7 cellular contexts compared by ENCODE assay signal in genomic region chr14:59942296-59942862, GRCh38. TPM values are rescaled to one million over a fixed set of nuclear protein-coding genes. Genes with fewer than 3 reads are reported as not detected.
"Had no signal": no experiment of that assay in that cellular context is flagged by ENCODE, and none has a peak within 500 bp of the region (broad histone marks: within the 10 kb centered on the region; RNA-seq: fewer than 3 reads in every experiment).

No MANE protein-coding gene starts in this region.

RNA-seq across cellular contexts. Expression of gene LRRC9, which starts 22.4 kb away (rescaled TPM):
- total RNA-seq: activated CD4-positive, alpha-beta memory T cell treated with anti-CD3 and anti-CD28 coated beads, Interleukin-2, amount 10 ng/mL, durations not matched to agents 7 days and 5 days; activated CD4-positive, alpha-beta T cell treated with anti-CD3 and anti-CD28 coated beads for 36 hours; activated CD8-positive, alpha-beta memory T cell treated with anti-CD3 and anti-CD28 coated beads for 36 hours; activated naive CD4-positive, alpha-beta T cell treated with anti-CD3 and anti-CD28 coated beads for 36 hours; activated T-helper 17 cell treated with anti-CD3 and anti-CD28 coated beads, Interleukin-2, amount 50 U/mL, for 72 hours; RPMI7951; T-cell had no signal
